ENCODE assay signal across 9 cellular contexts in the genomic region with DNA sequence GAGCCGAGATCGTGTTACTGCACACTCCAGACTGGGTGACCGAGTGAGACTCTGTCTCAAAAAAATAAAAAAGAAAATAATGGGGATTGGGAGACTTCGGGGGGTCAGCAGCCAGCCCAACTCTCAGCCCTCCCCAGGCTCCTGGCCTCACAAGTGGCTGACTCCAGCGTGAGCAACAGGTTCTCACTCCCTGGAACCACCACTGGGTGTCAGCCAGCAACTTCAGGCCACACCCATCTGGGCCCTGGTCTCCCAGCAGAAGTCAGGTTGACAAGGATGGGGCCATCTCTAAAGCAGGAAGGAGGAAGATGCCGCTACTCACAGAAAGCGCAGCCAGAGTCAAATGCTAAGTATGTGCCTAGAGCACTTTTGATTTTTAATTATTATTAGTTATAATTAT.
DNase-seq lines count a peak whose midpoint lies in the region; ATAC-seq, FAIRE-seq and TF ChIP-seq lines count a peak whose summit lies in the region.
"Had no signal": no experiment of that assay in that cellular context is flagged by ENCODE, and none has a peak within 500 bp of the region (broad histone marks: within the 10 kb centered on the region; RNA-seq: fewer than 3 reads in every experiment).

No MANE protein-coding gene starts in this region.

- H3K36me3 ChIP-seq in kidney (ENCODE audit: control insufficient read depth in 1 of 2, insufficient read depth in 2 of 2, low read length in 2 of 2) = no peaks in the 10 kb centered on the region

- intact Hi-C loops in kidney (cut with DNase I) = no loop called here

- H3K9me3 ChIP-seq in kidney (ENCODE audit: control insufficient read depth in 1 of 2, low read length in 2 of 2) = no peaks in the 10 kb centered on the region

- no peaks in the 10 kb centered on the region for H3K4me1 ChIP-seq in kidney (ENCODE audit: control insufficient read depth in 1 of 2, insufficient read depth in 1 of 2, low read depth in 1 of 2, low read length in 2 of 2)

- ATAC-seq in GM18907 (IDR thresholded peaks at IDR 0.05; ENCODE audit: unreplicated experiment) (no peak), GM18870 (IDR thresholded peaks at IDR 0.05; ENCODE audit: unreplicated experiment) (no peak), GM18873 (IDR thresholded peaks at IDR 0.05; ENCODE audit: low FRiP score, unreplicated experiment) (no peak)

- no peak for TF ChIP-seq CTCF in kidney (IDR thresholded peaks at IDR 0.05; ENCODE audit: borderline replicate concordance, extremely low read depth, insufficient read depth)

- FAIRE-seq in GM19239 (lab: Jason Lieb, UNC) = no peak
- FAIRE-seq in kidney (lab: Jason Lieb, UNC) = no peak

- H3K9ac ChIP-seq in kidney (ENCODE audit: low read length in 2 of 2) = no peak overlapping the region

- peak; percentile 38 for DNase-seq in DMS 273 treated with DMSO at 0.1 percent for 48 hours (lab: John Stamatoyannopoulos, UW)
- peak; percentile 23 for DNase-seq in GM19239 (ENCODE audit: insufficient read length, low spot score)
- DNase-seq in OCI-M1 (lab: John Stamatoyannopoulos, UW) = peak; percentile 0
- peak; percentile 57 for DNase-seq in kidney
- DNase-seq in Kasumi-1 (lab: John Stamatoyannopoulos, UW) = no peak
- DNase-seq: T-helper 9 cell had no signal

- H3K27ac ChIP-seq in kidney (ENCODE audit: low read depth in 2 of 2, low read length in 2 of 2) = no peak overlapping the region

- no peak overlapping the region for H3K4me3 ChIP-seq in kidney (ENCODE audit: low read length in 2 of 2)

Comparison
In these comparisons a context has a peak if more than half of its experiments do, and no peak if none do; other contexts are left out.
1. DNase-seq: peak in DMS 273 treated with DMSO at 0.1 percent for 48 hours (single experiment), GM19239 (single experiment), OCI-M1 (single experiment) and kidney (single experiment); none in Kasumi-1 (0 of 2).